ENCODE assay signal across 16 cellular contexts in genomic region chr3:125019271-125019670, GRCh38.
"Had no signal": no experiment of that assay in that cellular context is flagged by ENCODE, and none has a peak within 500 bp of the region (broad histone marks: within the 10 kb centered on the region; RNA-seq: fewer than 3 reads in every experiment).

No MANE protein-coding gene starts in this region.

- H3K9me3 Mint-ChIP-seq: activated T-cell treated with anti-CD3 and anti-CD28 coated beads, Interleukin-2, amount 50 U/mL, for 72 hours; naive B cell had no signal

- H3K4me3 Mint-ChIP-seq: activated T-cell treated with anti-CD3 and anti-CD28 coated beads, Interleukin-2, amount 50 U/mL, for 72 hours; brain; naive B cell had no signal

- ATAC-seq: gastroesophageal sphincter, mucosa of descending colon, psoas muscle, right cardiac atrium, upper lobe of right lung had no signal

- H3K27ac Mint-ChIP-seq: activated T-cell treated with anti-CD3 and anti-CD28 coated beads, Interleukin-2, amount 50 U/mL, for 72 hours; brain; naive B cell had no signal

- H3K27me3 Mint-ChIP-seq: brain, naive B cell had no signal

- DNase-seq: activated CD4-positive, CD25-positive, alpha-beta regulatory T cell treated with anti-CD3 and anti-CD28 coated beads, Interleukin-2, amount 50 U/mL, for 72 hours; activated gamma-delta T cell treated with Interleukin-2 at 50 U/mL for 16 hours; activated T-cell treated with anti-CD3 and anti-CD28 coated beads, Interleukin-2, amount 50 U/mL, for 72 hours; anterior cingulate cortex; caudate nucleus; heart right ventricle; mesenchymal stem cell; mucosa of descending colon; naive B cell; ovary; psoas muscle; right cardiac atrium; stimulated activated CD4-positive, alpha-beta T cell treated with anti-CD3 and anti-CD28 coated beads, Interleukin-2, amount 100 ng/mL, for 48 hours; upper lobe of right lung had no signal
